In genomic region chr4:213175-213565, GRCh38 we compare ENCODE assay signal across 7 cellular contexts.
DNase-seq lines count a peak whose midpoint lies in the region; ATAC-seq, FAIRE-seq and TF ChIP-seq lines count a peak whose summit lies in the region.
"Not testable (repeated sequence)": the region's sequence is repeated elsewhere in the genome, so short reads cannot be mapped to it uniquely, and the experiment has no call there.

No MANE protein-coding gene starts in this region.

- FAIRE-seq in kidney (lab: Jason Lieb, UNC) = not testable (repeated sequence)

- H3K9me3 Mint-ChIP-seq in activated T-helper 17 cell treated with anti-CD3 and anti-CD28 coated beads, Interleukin-2, amount 50 U/mL, for 72 hours = not testable (repeated sequence)
- peaks cover 52% of the 10 kb centered on the region for H3K9me3 Mint-ChIP-seq in nephron

- not testable (repeated sequence) for DNase-seq in HFF-Myc (ENCODE audit: extremely low read depth, low read depth); dorsolateral prefrontal cortex; kidney
- DNase-seq in head of caudate nucleus = peak in 35 of 42 donors; percentile 3 to 61 (median 28)

- H3K4me3 Mint-ChIP-seq in activated T-helper 17 cell treated with anti-CD3 and anti-CD28 coated beads, Interleukin-2, amount 50 U/mL, for 72 hours = peak overlapping the region; percentile 76
- H3K4me3 Mint-ChIP-seq in nephron = peak overlapping the region; percentile 74 to 81 (median 78)

- TF ChIP-seq CTCF in HFF-Myc (IDR thresholded peaks at IDR 0.05; ENCODE audit: low read depth, low read length, missing control alignments); dorsolateral prefrontal cortex (IDR thresholded peaks at IDR 0.05 in 54 of 56, conservative IDR thresholded peaks at IDR 0.05 in 2 of 56; ENCODE audit: low read depth in 1 of 56, partially characterized antibody in 56 of 56); kidney (IDR thresholded peaks at IDR 0.05; ENCODE audit: borderline replicate concordance, extremely low read depth, insufficient read depth); nephron (IDR thresholded peaks at IDR 0.05; ENCODE audit: unreplicated experiment in 3 of 3): not testable (repeated sequence)

- peak overlapping the region; percentile 46 for H3K27ac Mint-ChIP-seq in activated T-helper 17 cell treated with anti-CD3 and anti-CD28 coated beads, Interleukin-2, amount 50 U/mL, for 72 hours
- H3K27ac Mint-ChIP-seq in nephron = not testable (repeated sequence)

- intact Hi-C loops in dorsolateral prefrontal cortex (cut with DNase I); head of caudate nucleus (cut with DNase I); kidney (cut with DNase I): not testable (repeated sequence)

- not testable (repeated sequence) for H3K9me3 ChIP-seq in kidney (ENCODE audit: control insufficient read depth in 1 of 2, low read length in 2 of 2); skeletal muscle tissue (ENCODE audit: control insufficient read depth in 3 of 3, low read length in 3 of 3)

- H3K4me1 ChIP-seq in kidney (ENCODE audit: control insufficient read depth in 1 of 2, insufficient read depth in 1 of 2, low read depth in 1 of 2, low read length in 2 of 2); skeletal muscle tissue (ENCODE audit: control insufficient read depth in 3 of 3, insufficient read depth in 3 of 3, low read length in 3 of 3): not testable (repeated sequence)

- not testable (repeated sequence) for H3K36me3 Mint-ChIP-seq in activated T-helper 17 cell treated with anti-CD3 and anti-CD28 coated beads, Interleukin-2, amount 50 U/mL, for 72 hours (ENCODE audit: low read depth)
- peaks cover 56% of the 10 kb centered on the region for H3K36me3 Mint-ChIP-seq in nephron (ENCODE audit: low read depth)

- not testable (repeated sequence) for ATAC-seq in activated T-helper 17 cell treated with anti-CD3 and anti-CD28 coated beads, Interleukin-2, amount 50 U/mL, for 72 hours (replicated peaks)

- H3K27me3 Mint-ChIP-seq in activated T-helper 17 cell treated with anti-CD3 and anti-CD28 coated beads, Interleukin-2, amount 50 U/mL, for 72 hours; nephron (ENCODE audit: low read depth): not testable (repeated sequence)

- H3K27ac ChIP-seq in dorsolateral prefrontal cortex = peak overlapping the region in 9 of 59 donors; percentile 17 to 84 (median 62)
- not testable (repeated sequence) for H3K27ac ChIP-seq in kidney (ENCODE audit: low read depth in 2 of 2, low read length in 2 of 2); skeletal muscle tissue (ENCODE audit: low read depth, low read length)

- not testable (repeated sequence) for H3K36me3 ChIP-seq in kidney (ENCODE audit: control insufficient read depth in 1 of 2, insufficient read depth in 2 of 2, low read length in 2 of 2); skeletal muscle tissue (ENCODE audit: control insufficient read depth in 3 of 3, insufficient read depth in 3 of 3, low read length in 3 of 3)

- H3K4me1 Mint-ChIP-seq in activated T-helper 17 cell treated with anti-CD3 and anti-CD28 coated beads, Interleukin-2, amount 50 U/mL, for 72 hours = peaks cover 10% of the 10 kb centered on the region
- H3K4me1 Mint-ChIP-seq in nephron = not testable (repeated sequence)

- not testable (repeated sequence) for H3K27me3 ChIP-seq in dorsolateral prefrontal cortex; skeletal muscle tissue (ENCODE audit: control insufficient read depth in 3 of 3, insufficient read depth in 3 of 3, low read length in 3 of 3)

- peak overlapping the region; percentile 63 to 69 for H3K9ac ChIP-seq in kidney (ENCODE audit: low read length in 2 of 2)
- H3K9ac ChIP-seq in skeletal muscle tissue (ENCODE audit: low read depth in 1 of 3, low read length in 3 of 3) = peak overlapping the region; percentile 62 to 70 (median 68)

- H3K4me3 ChIP-seq in HFF-Myc (replicated peaks; ENCODE audit: low read depth, low read length) (peak overlapping the region; percentile 51), dorsolateral prefrontal cortex (peak overlapping the region; percentile 38 to 86 (median 69)), kidney (ENCODE audit: low read length in 2 of 2) (peak overlapping the region; percentile 54 to 83), skeletal muscle tissue (ENCODE audit: low read length in 3 of 3) (peak overlapping the region; percentile 61 to 70 (median 62))
